Comparison of ENCODE assay signal across 1 cellular context in genomic region chr1:100443739-100444571, GRCh38.
TF ChIP-seq lines count a peak whose summit lies in the region.

No MANE protein-coding gene starts in this region.

TF ChIP-seq in K562, 482 proteins besides CTCF, POLR2A, EP300 and RAD21 (continued from another document):
- no peak for TF ChIP-seq FOXJ3 (CRISPR knock-in tag; IDR thresholded peaks at IDR 0.05)
- TF ChIP-seq FOXA3 (CRISPR knock-in tag; conservative IDR thresholded peaks at IDR 0.05 in 1 of 2, IDR thresholded peaks at IDR 0.05 in 1 of 2): no peak
- no peak for TF ChIP-seq PKNOX1 (IDR thresholded peaks at IDR 0.05)
- no peak for TF ChIP-seq TBL1XR1 (IDR thresholded peaks at IDR 0.05; ENCODE audit: low read length in 2 of 2)
TF ChIP-seq in K562: peak in this region for 5.
